ENCODE assay signal across 14 cellular contexts in the genomic region with DNA sequence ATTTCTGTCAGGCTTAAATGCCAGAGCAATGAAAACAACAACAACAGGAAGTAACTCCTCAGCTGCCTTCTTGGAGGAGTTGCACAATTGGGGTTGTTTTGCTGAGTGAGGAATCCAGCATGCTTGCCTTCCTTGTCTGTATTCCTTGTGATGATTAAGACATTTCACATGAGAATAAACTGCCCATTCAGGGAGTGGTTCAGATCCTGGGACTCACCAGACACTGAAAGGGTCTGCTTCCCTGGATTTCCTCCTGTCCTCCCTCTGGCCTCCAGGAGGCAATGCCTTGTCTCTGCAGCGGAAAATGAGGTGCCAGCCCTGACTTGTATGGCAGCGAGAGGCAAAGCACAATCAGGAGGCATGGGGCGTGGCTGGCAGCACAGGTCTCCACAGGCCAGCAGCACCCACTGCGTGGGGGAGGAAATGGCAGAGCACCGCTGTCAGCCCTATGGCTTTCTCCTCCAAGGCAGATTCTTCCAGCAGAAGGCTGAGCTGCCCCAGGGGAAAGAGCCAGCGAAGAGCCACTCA. TPM values are rescaled to one million over a fixed set of nuclear protein-coding genes. Genes with fewer than 3 reads are reported as not detected.
DNase-seq lines count a peak whose midpoint lies in the region; ATAC-seq, FAIRE-seq and TF ChIP-seq lines count a peak whose summit lies in the region.
"Had no signal": no experiment of that assay in that cellular context is flagged by ENCODE, and none has a peak within 500 bp of the region (broad histone marks: within the 10 kb centered on the region; RNA-seq: fewer than 3 reads in every experiment).

No MANE protein-coding gene starts in this region.

- 90% methylated on average over 2 of the region's 6 CpGs for whole genome bisulfite sequencing in right lobe of liver (ENCODE audit: insufficient coverage, low coverage, low lambda C conversion rate, missing lambda C conversion rate)
- WGBS in HepG2 (ENCODE audit: low lambda C conversion rate), result no CpG with 5 or more reads among the region's 6 CpGs
- whole genome bisulfite sequencing in lung, 2 donors, result 85 to 86% methylated on average over 6 of the region's 6 CpGs

- FAIRE-seq in HepG2 (lab: Jason Lieb, UNC), result no peak
- FAIRE-seq: endothelial cell of umbilical vein had no signal

- ATAC-seq in right lobe of liver (peak; percentile 48 to 71 (median 62)), HepG2 (no peak), lung (ENCODE audit: insufficient read depth, low FRiP score) (peak; percentile 47), T-cell (replicated peaks in 1 of 4) (no peak), HG03457 (IDR thresholded peaks at IDR 0.05; ENCODE audit: unreplicated experiment) (no peak)

- H3K9ac ChIP-seq in HepG2 (ENCODE audit: insufficient read depth, low read depth, low read length), result no peak overlapping the region

- no TSS peak for BruUV-seq in HepG2 (replicated peaks; lab: Mats Ljungman, UMichigan)

- TF ChIP-seq RAD21 in HepG2 (CRISPR knock-in tag; IDR thresholded peaks at IDR 0.05), result no peak

- peak overlapping the region; percentile 80 for H3K27ac Mint-ChIP-seq in dendritic cell treated with granulocyte-macrophage colony-stimulating factor and Interleukin-4, amounts not matched to agents 40 ng/mL and 50 ng/mL, for 4 days
- H3K27ac Mint-ChIP-seq in T-cell, result no peak overlapping the region
- H3K27ac Mint-ChIP-seq: activated naive CD8-positive, alpha-beta T cell treated with anti-CD3 and anti-CD28 coated beads, Interleukin-2, amount 10 ng/mL, durations not matched to agents 7 days and 5 days had no signal

- H3K79me2 ChIP-seq in HepG2 (ENCODE audit: insufficient read depth, low read length), result no peaks in the 10 kb centered on the region

- H3K36me3 ChIP-seq in right lobe of liver (no peaks in the 10 kb centered on the region), HepG2 (replicated peaks in 1 of 2; ENCODE audit: control insufficient read depth in 1 of 2, insufficient read depth in 2 of 2, low read length in 2 of 2) (no peaks in the 10 kb centered on the region), lung (ENCODE audit: control insufficient read depth in 2 of 2, insufficient read depth in 2 of 2, low read length in 2 of 2) (no peaks in the 10 kb centered on the region)

- CTCF ChIA-PET in HepG2 (lab: Yijun Ruan, JAX; ENCODE audit: low intra/inter-chr PET ratio, low total read pairs) (no interaction called here), T-cell (lab: Charles Lee) (interaction anchor here in 1 of 2 donors (1.1 kb wide), 1 partner anchor 14 kb away, joined by 4 read pairs; no protein-coding TSS in a partner anchor)

- H3K4me3 Mint-ChIP-seq in dendritic cell treated with granulocyte-macrophage colony-stimulating factor and Interleukin-4, amounts not matched to agents 40 ng/mL and 50 ng/mL, for 4 days, result peak overlapping the region; percentile 2
- H3K4me3 Mint-ChIP-seq in T-cell, result no peak overlapping the region
- H3K4me3 Mint-ChIP-seq: activated naive CD8-positive, alpha-beta T cell treated with anti-CD3 and anti-CD28 coated beads, Interleukin-2, amount 10 ng/mL, durations not matched to agents 7 days and 5 days had no signal

- H2AFZ ChIP-seq in HepG2 (ENCODE audit: low read length), result no peak overlapping the region

- DNase-seq in right lobe of liver, result no peak
- no peak for DNase-seq in HepG2 (ENCODE audit: low spot score)
- no peak for DNase-seq in lung (ENCODE audit: low spot score)
- DNase-seq in T-cell, result no peak
- DNase-seq in NCI-H524 (lab: John Stamatoyannopoulos, UW), result no peak
- no peak for DNase-seq in activated effector memory CD4-positive, alpha-beta T cell treated with Interleukin-2 at 50 U/mL for 16 hours
- DNase-seq: activated CD4-positive, CD25-positive, alpha-beta regulatory T cell; activated naive CD8-positive, alpha-beta T cell treated with anti-CD3 and anti-CD28 coated beads, Interleukin-2, amount 10 ng/mL, durations not matched to agents 7 days and 5 days; NCI-H1105 had no signal

- no peaks in the 10 kb centered on the region for H3K9me3 Mint-ChIP-seq in dendritic cell treated with granulocyte-macrophage colony-stimulating factor and Interleukin-4, amounts not matched to agents 40 ng/mL and 50 ng/mL, for 4 days
- H3K9me3 Mint-ChIP-seq in T-cell, result no peaks in the 10 kb centered on the region
- H3K9me3 Mint-ChIP-seq: activated naive CD8-positive, alpha-beta T cell treated with anti-CD3 and anti-CD28 coated beads, Interleukin-2, amount 10 ng/mL, durations not matched to agents 7 days and 5 days had no signal

- H3K4me1 Mint-ChIP-seq in dendritic cell treated with granulocyte-macrophage colony-stimulating factor and Interleukin-4, amounts not matched to agents 40 ng/mL and 50 ng/mL, for 4 days (ENCODE audit: low read depth), result peaks cover 32% of the 10 kb centered on the region
- H3K4me1 Mint-ChIP-seq in T-cell, result no peaks in the 10 kb centered on the region
- H3K4me1 Mint-ChIP-seq: activated naive CD8-positive, alpha-beta T cell treated with anti-CD3 and anti-CD28 coated beads, Interleukin-2, amount 10 ng/mL, durations not matched to agents 7 days and 5 days had no signal

- TF ChIP-seq EP300 in HepG2 (IDR thresholded peaks at IDR 0.05; ENCODE audit: low read depth in 2 of 2, low read length in 2 of 2) (no peak), HepG2 (CRISPR knock-in tag; IDR thresholded peaks at IDR 0.05; ENCODE audit: borderline replicate concordance) (no peak)

- H3K9me3 ChIP-seq in right lobe of liver, result no peaks in the 10 kb centered on the region
- H3K9me3 ChIP-seq in HepG2 (ENCODE audit: low read length), result no peaks in the 10 kb centered on the region
- no peaks in the 10 kb centered on the region for H3K9me3 ChIP-seq in lung (ENCODE audit: control insufficient read depth in 2 of 2, insufficient read depth in 1 of 2, low read length in 1 of 2)

- POLR2A ChIA-PET in HepG2 (lab: Yijun Ruan, JAX) (no interaction called here), T-cell (lab: Charles Lee) (no interaction called here)

- H3K27me3 ChIP-seq in right lobe of liver (no peaks in the 10 kb centered on the region), HepG2 (ENCODE audit: control insufficient read depth in 1 of 2, insufficient read depth in 2 of 2, low read length in 2 of 2) (no peaks in the 10 kb centered on the region), lung (ENCODE audit: control insufficient read depth, insufficient read depth) (no peaks in the 10 kb centered on the region)

- no peaks in the 10 kb centered on the region for H4K20me1 ChIP-seq in HepG2 (ENCODE audit: insufficient read depth, low read length)

- H3K27ac ChIP-seq in right lobe of liver (peak overlapping the region in 1 of 3 donors; percentile 16), HepG2 (ENCODE audit: extremely low read length, insufficient read depth, low read length) (no peak overlapping the region), lung (ENCODE audit: low read depth in 1 of 2, low read length in 1 of 2) (peak overlapping the region in 1 of 2 donors; percentile 56)

- intact Hi-C loops in right lobe of liver (cut with DNase I) (no loop called here), HepG2 (cut with micrococcal nuclease; ENCODE audit: unreplicated experiment) (no loop called here)
- intact Hi-C loops in dendritic cell treated with granulocyte-macrophage colony-stimulating factor and Interleukin-4, amounts not matched to agents 40 ng/mL and 50 ng/mL, for 4 days (cut with micrococcal nuclease), result no loop called here

- H3K36me3 Mint-ChIP-seq in dendritic cell treated with granulocyte-macrophage colony-stimulating factor and Interleukin-4, amounts not matched to agents 40 ng/mL and 50 ng/mL, for 4 days (ENCODE audit: low read depth), result no peaks in the 10 kb centered on the region
- H3K36me3 Mint-ChIP-seq in T-cell, result peaks cover 10% of the 10 kb centered on the region
- H3K36me3 Mint-ChIP-seq: activated naive CD8-positive, alpha-beta T cell treated with anti-CD3 and anti-CD28 coated beads, Interleukin-2, amount 10 ng/mL, durations not matched to agents 7 days and 5 days had no signal

- in situ Hi-C loops in HepG2 (cut with HindIII; ENCODE audit: extremely low pct_ligation_motif_present, low pct_unique_long_range_greater_than_20kb), result no loop called here

- H3K27me3 Mint-ChIP-seq in dendritic cell treated with granulocyte-macrophage colony-stimulating factor and Interleukin-4, amounts not matched to agents 40 ng/mL and 50 ng/mL, for 4 days, result no peaks in the 10 kb centered on the region
- no peaks in the 10 kb centered on the region for H3K27me3 Mint-ChIP-seq in T-cell
- H3K27me3 Mint-ChIP-seq: activated naive CD8-positive, alpha-beta T cell treated with anti-CD3 and anti-CD28 coated beads, Interleukin-2, amount 10 ng/mL, durations not matched to agents 7 days and 5 days had no signal

- H3K4me1 ChIP-seq in right lobe of liver (no peaks in the 10 kb centered on the region), HepG2 (ENCODE audit: insufficient read depth, low read length) (no peaks in the 10 kb centered on the region), lung (ENCODE audit: control insufficient read depth in 2 of 2, insufficient read depth in 2 of 2, low read length in 2 of 2) (peaks cover 0 to 3% of the 10 kb centered on the region in 2 donors)

- H3K4me2 ChIP-seq in HepG2 (ENCODE audit: low read depth, low read length), result no peak overlapping the region

- H3K4me3 ChIP-seq in right lobe of liver, result no peak overlapping the region
- H3K4me3 ChIP-seq in HepG2 (replicated peaks in 1 of 3; ENCODE audit: insufficient read depth in 1 of 3, low read depth in 2 of 3, low read length in 3 of 3), result no peak overlapping the region
- H3K4me3 ChIP-seq in lung, result no peak overlapping the region

- TF ChIP-seq POLR2A in right lobe of liver (IDR thresholded peaks at IDR 0.05) (no peak), HepG2 (IDR thresholded peaks at IDR 0.05; ENCODE audit: insufficient read depth in 1 of 2, low read depth in 2 of 2, low read length in 2 of 2) (no peak)

- TF ChIP-seq CTCF in right lobe of liver (IDR thresholded peaks at IDR 0.05), result no peak
- no peak for TF ChIP-seq CTCF in HepG2 (CRISPR knock-in tag; IDR thresholded peaks at IDR 0.05)
- TF ChIP-seq CTCF in lung (IDR thresholded peaks at IDR 0.05; ENCODE audit: control extremely low read depth, extremely low read depth), result no peak

RNA-seq across cellular contexts. Expression of a gene that starts 41.5 kb away (rescaled TPM):
- not detected for total RNA-seq in right lobe of liver
- 2.5 TPM in 2 replicates for total RNA-seq in HepG2 (2016; rRNA removed; fragmentation: Illumina TruSeq; extraction: Trizol)
- 1.1 and 1.7 TPM in 2 replicates for total RNA-seq in HepG2 (2016; cell fraction: cytosol; rRNA removed; fragmentation: Illumina TruSeq; extraction: Trizol; ENCODE audit: low read depth)
- total RNA-seq in HepG2 (2016; cell fraction: insoluble cytoplasmic fraction; rRNA removed; fragmentation: Illumina TruSeq; extraction: Trizol), result 1.5 and 3.8 TPM in 2 replicates
- total RNA-seq in HepG2 (2016; cell fraction: membrane; rRNA removed; fragmentation: Illumina TruSeq; extraction: Trizol), result 1.3 and 1.7 TPM in 2 replicates
- 1.4 and 1.9 TPM in 2 replicates for total RNA-seq in HepG2 (2016; cell fraction: nucleus; rRNA removed; fragmentation: Illumina TruSeq; extraction: Trizol)
- 0.17 TPM in 1 of 2 replicates, not detected in the other for polyA plus RNA-seq in HepG2 (2011; rRNA removed)
- polyA plus RNA-seq in HepG2 (2011; cell fraction: cytosol; rRNA removed), result 0.21 and 0.88 TPM in 2 replicates
- not detected in 2 replicates for polyA plus RNA-seq in HepG2 (2011; cell fraction: nucleus; rRNA removed)
- 0.53 and 1.5 TPM in 2 replicates for polyA plus RNA-seq in HepG2 (2012)
- 1.5 and 2.0 TPM in 2 replicates for polyA plus RNA-seq in HepG2 (2016; cell fraction: cytosol; fragmentation: Illumina TruSeq; extraction: Trizol; ENCODE audit: low read depth)
- 4.0 and 5.3 TPM in 2 replicates for polyA plus RNA-seq in HepG2 (2016; cell fraction: insoluble cytoplasmic fraction; fragmentation: Illumina TruSeq; extraction: Trizol; ENCODE audit: low read depth)
- polyA plus RNA-seq in HepG2 (2016; cell fraction: membrane; fragmentation: Illumina TruSeq; extraction: Trizol; ENCODE audit: low read depth), result 1.2 and 3.3 TPM in 2 replicates
- polyA plus RNA-seq in HepG2 (2016; cell fraction: nucleus; fragmentation: Illumina TruSeq; extraction: Trizol; ENCODE audit: insufficient read depth, low read depth), result 1.2 and 2.1 TPM in 2 replicates
- polyA minus RNA-seq in HepG2 (2011; rRNA and poly(A)+ RNA removed; ENCODE audit: low replicate concordance), result not detected in 2 replicates
- not detected in 2 replicates for polyA minus RNA-seq in HepG2 (2011; cell fraction: cytosol; rRNA and poly(A)+ RNA removed)
- not detected in 2 replicates for polyA minus RNA-seq in HepG2 (2011; cell fraction: nucleus; rRNA and poly(A)+ RNA removed)
- 1 to 10 TPM in 1 of 2 donors, not detected in 1; 1.1 TPM for total RNA-seq in lung
- 1 to 10 TPM in 1 of 2 donors, under 1 TPM in 1; 0.33 to 1.3 TPM for polyA plus RNA-seq in lung
- total RNA-seq in T-cell, result not detected
- total RNA-seq: activated naive CD8-positive, alpha-beta T cell treated with anti-CD3 and anti-CD28 coated beads, Interleukin-2, amount 10 ng/mL, durations not matched to agents 7 days and 5 days; endothelial cell of umbilical vein; urinary bladder had no signal
- polyA plus RNA-seq: AG04450, endothelial cell of umbilical vein, urinary bladder had no signal

RNA-seq across cellular contexts. Expression of a gene that starts 45.4 kb away (rescaled TPM):
- total RNA-seq in right lobe of liver (10 to 100 TPM; 59.4 to 81.9 (median 66.2) TPM), HepG2 (2016; rRNA removed; fragmentation: Illumina TruSeq; extraction: Trizol) (217 and 344 TPM in 2 replicates), lung (100 to 1,000 TPM; 116 to 136 TPM), T-cell (10 to 100 TPM; 25.6 to 76.6 (median 68.2) TPM)
- 22.5 and 24.4 TPM in 2 replicates for total RNA-seq in HepG2 (2016; cell fraction: cytosol; rRNA removed; fragmentation: Illumina TruSeq; extraction: Trizol; ENCODE audit: low read depth)
- 219 and 334 TPM in 2 replicates for total RNA-seq in HepG2 (2016; cell fraction: insoluble cytoplasmic fraction; rRNA removed; fragmentation: Illumina TruSeq; extraction: Trizol)
- 46.5 and 54.3 TPM in 2 replicates for total RNA-seq in HepG2 (2016; cell fraction: membrane; rRNA removed; fragmentation: Illumina TruSeq; extraction: Trizol)
- total RNA-seq in HepG2 (2016; cell fraction: nucleus; rRNA removed; fragmentation: Illumina TruSeq; extraction: Trizol), result 136 and 143 TPM in 2 replicates
- polyA plus RNA-seq in HepG2 (2011; rRNA removed) (69.8 and 83.3 TPM in 2 replicates), lung (10 to 100 TPM; 36.9 to 89.3 TPM)
- polyA plus RNA-seq in HepG2 (2011; cell fraction: cytosol; rRNA removed), result 43.9 and 56.1 TPM in 2 replicates
- 68.8 and 75.9 TPM in 2 replicates for polyA plus RNA-seq in HepG2 (2011; cell fraction: nucleus; rRNA removed)
- polyA plus RNA-seq in HepG2 (2012), result 73.1 and 86.5 TPM in 2 replicates
- 7.4 and 8.5 TPM in 2 replicates for polyA plus RNA-seq in HepG2 (2016; cell fraction: cytosol; fragmentation: Illumina TruSeq; extraction: Trizol; ENCODE audit: low read depth)
- polyA plus RNA-seq in HepG2 (2016; cell fraction: insoluble cytoplasmic fraction; fragmentation: Illumina TruSeq; extraction: Trizol; ENCODE audit: low read depth), result 223 and 229 TPM in 2 replicates
- polyA plus RNA-seq in HepG2 (2016; cell fraction: membrane; fragmentation: Illumina TruSeq; extraction: Trizol; ENCODE audit: low read depth), result 17.5 and 20.2 TPM in 2 replicates
- 104 and 124 TPM in 2 replicates for polyA plus RNA-seq in HepG2 (2016; cell fraction: nucleus; fragmentation: Illumina TruSeq; extraction: Trizol; ENCODE audit: insufficient read depth, low read depth)
- 88.1 and 105 TPM in 2 replicates for polyA minus RNA-seq in HepG2 (2011; rRNA and poly(A)+ RNA removed; ENCODE audit: low replicate concordance)
- 81.4 and 88.0 TPM in 2 replicates for polyA minus RNA-seq in HepG2 (2011; cell fraction: cytosol; rRNA and poly(A)+ RNA removed)
- 208 and 229 TPM in 2 replicates for polyA minus RNA-seq in HepG2 (2011; cell fraction: nucleus; rRNA and poly(A)+ RNA removed)

Comparison
In these comparisons a context has a peak if more than half of its experiments do, and no peak if none do; other contexts are left out.
1. ATAC-seq: peak in right lobe of liver (4 of 4) and lung (single experiment); none in HepG2 (single experiment), T-cell (0 of 4) and HG03457 (single experiment).